ENCODE assay signal across 10 cellular contexts in the genomic region with DNA sequence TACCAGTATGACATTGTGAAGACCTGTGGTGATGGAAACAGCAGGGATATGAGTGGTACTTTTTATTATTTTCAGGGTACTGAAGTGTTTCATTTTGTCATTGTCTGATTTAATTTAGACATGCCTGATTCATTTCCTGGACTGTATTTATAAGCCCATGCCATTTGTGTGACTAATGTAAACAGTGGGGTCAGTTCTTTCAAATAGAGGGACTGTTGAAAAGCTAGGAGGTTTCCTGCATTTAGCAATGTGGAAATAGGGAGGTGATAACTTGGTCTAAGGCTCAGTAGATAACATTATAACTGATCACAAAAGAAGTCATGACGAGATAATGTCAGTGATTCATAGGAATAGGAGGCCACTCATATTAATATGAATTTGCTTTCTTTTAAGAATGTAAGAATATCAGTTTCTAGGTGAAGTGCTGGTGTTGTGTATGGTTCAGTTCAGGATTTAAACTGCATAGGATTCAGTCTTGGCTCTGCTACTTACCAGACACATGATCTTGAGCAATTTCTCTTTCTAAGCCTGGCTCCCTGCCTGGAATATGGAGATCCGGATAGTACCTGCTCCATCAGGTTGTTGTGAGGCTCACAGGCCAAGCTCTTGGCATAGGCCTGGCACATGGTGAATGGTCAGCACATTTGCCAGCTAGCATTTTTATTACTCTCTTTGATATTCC. TPM values are rescaled to one million over a fixed set of nuclear protein-coding genes. Genes with fewer than 3 reads are reported as not detected.
A peak's percentile ranks its signal among the peaks of the same experiment; 100 is the strongest.
DNase-seq lines count a peak whose midpoint lies in the region; ATAC-seq and TF ChIP-seq lines count a peak whose summit lies in the region.
"Had no signal": no experiment of that assay in that cellular context is flagged by ENCODE, and none has a peak within 500 bp of the region (broad histone marks: within the 10 kb centered on the region; RNA-seq: fewer than 3 reads in every experiment).

No MANE protein-coding gene starts in this region.

- intact Hi-C loops in upper lobe of right lung (cut with DNase I), result no loop called here

- no peaks in the 10 kb centered on the region for H3K9me3 ChIP-seq in upper lobe of right lung

- H3K4me1 ChIP-seq in upper lobe of right lung, result peaks cover 8% of the 10 kb centered on the region

- no peak for DNase-seq in activated T-cell treated with anti-CD3 and anti-CD28 coated beads, Interleukin-2, amount 50 U/mL, for 4 hours
- DNase-seq in activated T-cell treated with anti-CD3 and anti-CD28 coated beads, Interleukin-2, amount 50 U/mL, for 48 hours, result no peak
- DNase-seq in iris pigment epithelial cell (ENCODE audit: low read depth), result peak; percentile 95
- no peak for DNase-seq in upper lobe of right lung
- no peak for DNase-seq in middle frontal gyrus (ENCODE audit: extremely low spot score, low spot score)
- no peak for DNase-seq in NK-92 (lab: John Stamatoyannopoulos, UW; ENCODE audit: unreplicated experiment)
- DNase-seq in activated CD4-positive, alpha-beta T cell treated with anti-CD3 and anti-CD28 coated beads for 48 hours, result no peak
- DNase-seq: activated CD4-positive, CD25-positive, alpha-beta regulatory T cell; immature natural killer cell had no signal

- H3K36me3 Mint-ChIP-seq in activated T-cell treated with anti-CD3 and anti-CD28 coated beads, Interleukin-2, amount 50 U/mL, for 4 hours (ENCODE audit: insufficient read depth), result peaks cover 3% of the 10 kb centered on the region
- H3K36me3 Mint-ChIP-seq in activated naive CD8-positive, alpha-beta T cell, result peaks cover 5% of the 10 kb centered on the region

- H3K4me1 Mint-ChIP-seq in activated T-cell treated with anti-CD3 and anti-CD28 coated beads, Interleukin-2, amount 50 U/mL, for 4 hours (ENCODE audit: low read depth), result peaks cover 64% of the 10 kb centered on the region
- H3K4me1 Mint-ChIP-seq in activated naive CD8-positive, alpha-beta T cell (ENCODE audit: low read depth), result peaks cover 70% of the 10 kb centered on the region

- no peaks in the 10 kb centered on the region for H3K9me3 Mint-ChIP-seq in activated T-cell treated with anti-CD3 and anti-CD28 coated beads, Interleukin-2, amount 50 U/mL, for 4 hours
- H3K9me3 Mint-ChIP-seq in activated naive CD8-positive, alpha-beta T cell (ENCODE audit: low read depth), result no peaks in the 10 kb centered on the region
- H3K9me3 Mint-ChIP-seq: immature natural killer cell had no signal

- peaks cover 23% of the 10 kb centered on the region for H3K27me3 ChIP-seq in upper lobe of right lung

- no peaks in the 10 kb centered on the region for H3K27me3 Mint-ChIP-seq in activated T-cell treated with anti-CD3 and anti-CD28 coated beads, Interleukin-2, amount 50 U/mL, for 4 hours (ENCODE audit: low read depth)
- H3K27me3 Mint-ChIP-seq in activated naive CD8-positive, alpha-beta T cell, result no peaks in the 10 kb centered on the region

- H3K36me3 ChIP-seq in upper lobe of right lung, result no peaks in the 10 kb centered on the region

- no peak for TF ChIP-seq CTCF in upper lobe of right lung (IDR thresholded peaks at IDR 0.05)

- H3K27ac ChIP-seq in upper lobe of right lung, result no peak overlapping the region

- peak overlapping the region; percentile 78 for H3K27ac Mint-ChIP-seq in activated naive CD8-positive, alpha-beta T cell
- H3K27ac Mint-ChIP-seq: immature natural killer cell had no signal

- H3K4me3 Mint-ChIP-seq in activated T-cell treated with anti-CD3 and anti-CD28 coated beads, Interleukin-2, amount 50 U/mL, for 4 hours, result no peak overlapping the region
- peak overlapping the region; percentile 0 for H3K4me3 Mint-ChIP-seq in activated naive CD8-positive, alpha-beta T cell
- H3K4me3 Mint-ChIP-seq: immature natural killer cell had no signal

- peak; percentile 34 to 50 for ATAC-seq in activated T-cell treated with anti-CD3 and anti-CD28 coated beads, Interleukin-2, amount 50 U/mL, for 4 hours
- ATAC-seq in upper lobe of right lung, result peak; percentile 53

- no peak overlapping the region for H3K4me3 ChIP-seq in upper lobe of right lung

RNA-seq across cellular contexts. Expression of a gene that starts 7.5 kb away (rescaled TPM):
- 1 to 10 TPM; 5.6 to 8.6 (median 7.5) TPM for total RNA-seq in activated T-cell treated with anti-CD3 and anti-CD28 coated beads, Interleukin-2, amount 50 U/mL, for 4 hours
- 5.4 TPM for total RNA-seq in upper lobe of right lung
